1 cellular context compared by ENCODE assay signal in genomic region chr4:999241-999862, GRCh38. TPM values are rescaled to one million over a fixed set of nuclear protein-coding genes. Genes with fewer than 3 reads are reported as not detected.
"Had no signal": no experiment of that assay in that cellular context is flagged by ENCODE, and none has a peak within 500 bp of the region (broad histone marks: within the 10 kb centered on the region; RNA-seq: fewer than 3 reads in every experiment).

No MANE protein-coding gene starts in this region.

RNA-seq across cellular contexts. Expression of gene SLC26A1, which starts 6.1 kb away (rescaled TPM):
- total RNA-seq: activated naive CD4-positive, alpha-beta T cell treated with anti-CD3 and anti-CD28 coated beads, Interleukin-2, amount 50 U/mL, for 72 hours had no signal
